ENCODE assay signal across 20 cellular contexts in the genomic region with DNA sequence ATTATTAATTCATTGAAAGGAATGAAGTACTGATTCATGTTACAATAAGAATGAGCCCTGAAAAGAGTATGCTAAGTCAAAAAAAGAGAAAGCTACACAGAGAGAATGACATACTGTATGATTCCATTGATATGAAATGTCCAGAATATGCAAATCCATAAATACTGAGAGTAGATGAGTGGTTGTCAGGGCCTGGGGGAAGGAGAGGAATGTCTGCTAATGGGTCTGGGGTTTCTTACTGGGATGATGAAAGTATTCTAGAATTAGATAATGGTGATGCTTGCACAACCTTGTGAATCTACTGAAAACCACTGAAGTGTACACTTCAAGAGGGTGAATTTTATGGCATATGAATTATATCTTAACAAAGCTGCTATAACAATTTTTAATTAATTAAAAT.
DNase-seq lines count a peak whose midpoint lies in the region; ATAC-seq and TF ChIP-seq lines count a peak whose summit lies in the region.
"Had no signal": no experiment of that assay in that cellular context is flagged by ENCODE, and none has a peak within 500 bp of the region (broad histone marks: within the 10 kb centered on the region; RNA-seq: fewer than 3 reads in every experiment).

No MANE protein-coding gene starts in this region.

- H4K20me1 ChIP-seq in GM23338 (replicated peaks; ENCODE audit: insufficient read depth), result no peaks in the 10 kb centered on the region

- TF ChIP-seq POLR2A in sigmoid colon (IDR thresholded peaks at IDR 0.05) (no peak), uterus (IDR thresholded peaks at IDR 0.05) (no peak)

- H3K9me3 ChIP-seq in ascending aorta (no peaks in the 10 kb centered on the region), sigmoid colon (no peaks in the 10 kb centered on the region), uterus (no peaks in the 10 kb centered on the region)
- H3K9me3 ChIP-seq: A549, MG63, SJCRH30 had no signal

- H3K9me3 Mint-ChIP-seq in GM23338, result no peaks in the 10 kb centered on the region; the same call in 2 of the 3 replicates
- H3K9me3 Mint-ChIP-seq: CD4-positive, alpha-beta T cell had no signal

- H3K27me3 ChIP-seq in ascending aorta (no peaks in the 10 kb centered on the region), sigmoid colon (no peaks in the 10 kb centered on the region), uterus (no peaks in the 10 kb centered on the region), GM23338 (ENCODE audit: insufficient read depth) (no peaks in the 10 kb centered on the region)
- H3K27me3 ChIP-seq: MG63, SJCRH30 had no signal

- intact Hi-C loops in ascending aorta (cut with DNase I) (no loop called here), sigmoid colon (cut with DNase I) (no loop called here), uterus (cut with DNase I; ENCODE audit: low total_unique reads) (loop anchor here (5.0 kb wide), 1 partner anchor 33 kb away; no protein-coding TSS in a partner anchor)

- DNase-seq in ascending aorta (ENCODE audit: low spot score in 2 of 2) (no peak), glomerular visceral epithelial cell (ENCODE audit: extremely low spot score) (peak; percentile 67), sigmoid colon (no peak), uterus (no peak), DMS79 (lab: John Stamatoyannopoulos, UW) (no peak), left lobe of liver (ENCODE audit: low spot score) (no peak), GM23338 (ENCODE audit: low spot score) (no peak)
- DNase-seq: CD4-positive, alpha-beta T cell; Karpas-422; MG63; NCI-H1417; NCI-H1694 treated with DMSO at 0.1 percent for 48 hours; NCI-H2081 treated with DMSO at 0.1 percent for 48 hours; NCI-H2171 treated with DMSO at 0.1 percent for 48 hours; NCI-H446; NCI-H526 treated with DMSO at 0.1 percent for 48 hours; OCI-M1; SJCRH30 had no signal

- ATAC-seq in left lobe of liver (no peak), GM23338 (no peak)
- ATAC-seq: A549, HCT116 had no signal

- H3K36me3 Mint-ChIP-seq in GM23338 (ENCODE audit: low read depth), result peaks cover 4% of the 10 kb centered on the region; the same call in 1 of the 3 replicates

- H3F3A ChIP-seq in GM23338 (replicated peaks; ENCODE audit: low read depth), result no peaks in the 10 kb centered on the region

- H3K9me2 ChIP-seq in GM23338 (ENCODE audit: insufficient read depth), result no peaks in the 10 kb centered on the region

- H3K79me2 ChIP-seq in GM23338 (replicated peaks; ENCODE audit: insufficient read depth), result no peaks in the 10 kb centered on the region

- H3K4me2 ChIP-seq in GM23338, result no peak overlapping the region
- H3K4me2 ChIP-seq: A549 had no signal

- H3K4me1 ChIP-seq in ascending aorta (peaks cover 19 to 35% of the 10 kb centered on the region in 2 donors), sigmoid colon (peaks cover 0 to 83% (median 69%) of the 10 kb centered on the region in 4 donors), uterus (peaks cover 19 to 29% of the 10 kb centered on the region in 2 donors), GM23338 (ENCODE audit: insufficient read depth) (no peaks in the 10 kb centered on the region)
- H3K4me1 ChIP-seq: A549 had no signal

- H3K27me3 Mint-ChIP-seq in GM23338 (ENCODE audit: insufficient read depth, low read depth, poor library complexity), result peaks cover 5% of the 10 kb centered on the region

- H3K4me3 Mint-ChIP-seq in GM23338, result no peak overlapping the region
- H3K4me3 Mint-ChIP-seq: CD4-positive, alpha-beta T cell had no signal

- H3K4me1 Mint-ChIP-seq in GM23338, result no peaks in the 10 kb centered on the region

- no peak overlapping the region for H2AFZ ChIP-seq in GM23338

- H3K4me3 ChIP-seq in ascending aorta (no peak overlapping the region), sigmoid colon (no peak overlapping the region), uterus (no peak overlapping the region), GM23338 (no peak overlapping the region)
- H3K4me3 ChIP-seq: A549, MG63, SJCRH30 had no signal

- TF ChIP-seq EP300 in sigmoid colon (IDR thresholded peaks at IDR 0.05), result no peak

- TF ChIP-seq CTCF in ascending aorta (IDR thresholded peaks at IDR 0.05), result no peak
- TF ChIP-seq CTCF in sigmoid colon (IDR thresholded peaks at IDR 0.05), result no peak
- no peak for TF ChIP-seq CTCF in uterus (IDR thresholded peaks at IDR 0.05)
- no peak for TF ChIP-seq CTCF in GM23338 (conservative IDR thresholded peaks at IDR 0.05; ENCODE audit: low read depth in 2 of 2)

- H3K27ac ChIP-seq in ascending aorta (peak overlapping the region; percentile 94 to 96), sigmoid colon (peak overlapping the region; percentile 89 to 98 (median 94)), uterus (peak overlapping the region; percentile 93 to 96), GM23338 (ENCODE audit: low read depth) (no peak overlapping the region)
- H3K27ac ChIP-seq: A549, SJCRH30 had no signal

- H3K27ac Mint-ChIP-seq in GM23338, result no peak overlapping the region
- H3K27ac Mint-ChIP-seq: CD4-positive, alpha-beta T cell had no signal

- H3K36me3 ChIP-seq in ascending aorta (peaks cover 60 to 64% of the 10 kb centered on the region in 2 donors), sigmoid colon (peaks cover 7 to 82% (median 33%) of the 10 kb centered on the region in 4 donors), uterus (no peaks in the 10 kb centered on the region), GM23338 (ENCODE audit: insufficient read depth) (no peaks in the 10 kb centered on the region)
- H3K36me3 ChIP-seq: MG63, SJCRH30 had no signal

TF ChIP-seq in GM23338, 12 proteins besides CTCF, POLR2A, EP300 and RAD21 (continues in another document):
- TF ChIP-seq EZH2 (IDR thresholded peaks at IDR 0.05; ENCODE audit: low read depth, unreplicated experiment), result no peak
- no peak for TF ChIP-seq ZNF331 (CRISPR knock-in tag; IDR thresholded peaks at IDR 0.05; ENCODE audit: low read depth)
- no peak for TF ChIP-seq EZH2phosphoT487 (IDR thresholded peaks at IDR 0.05; ENCODE audit: unreplicated experiment)
- TF ChIP-seq, protein P1, sequence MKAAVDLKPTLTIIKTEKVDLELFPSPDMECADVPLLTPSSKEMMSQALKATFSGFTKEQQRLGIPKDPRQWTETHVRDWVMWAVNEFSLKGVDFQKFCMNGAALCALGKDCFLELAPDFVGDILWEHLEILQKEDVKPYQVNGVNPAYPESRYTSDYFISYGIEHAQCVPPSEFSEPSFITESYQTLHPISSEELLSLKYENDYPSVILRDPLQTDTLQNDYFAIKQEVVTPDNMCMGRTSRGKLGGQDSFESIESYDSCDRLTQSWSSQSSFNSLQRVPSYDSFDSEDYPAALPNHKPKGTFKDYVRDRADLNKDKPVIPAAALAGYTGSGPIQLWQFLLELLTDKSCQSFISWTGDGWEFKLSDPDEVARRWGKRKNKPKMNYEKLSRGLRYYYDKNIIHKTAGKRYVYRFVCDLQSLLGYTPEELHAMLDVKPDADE (IDR thresholded peaks at IDR 0.05), result no peak
- no peak for TF ChIP-seq JUNB (IDR thresholded peaks at IDR 0.05; ENCODE audit: unreplicated experiment)
- TF ChIP-seq CREB1 (CRISPR knock-in tag; IDR thresholded peaks at IDR 0.05; ENCODE audit: low read depth), result no peak
- TF ChIP-seq, protein P2, sequence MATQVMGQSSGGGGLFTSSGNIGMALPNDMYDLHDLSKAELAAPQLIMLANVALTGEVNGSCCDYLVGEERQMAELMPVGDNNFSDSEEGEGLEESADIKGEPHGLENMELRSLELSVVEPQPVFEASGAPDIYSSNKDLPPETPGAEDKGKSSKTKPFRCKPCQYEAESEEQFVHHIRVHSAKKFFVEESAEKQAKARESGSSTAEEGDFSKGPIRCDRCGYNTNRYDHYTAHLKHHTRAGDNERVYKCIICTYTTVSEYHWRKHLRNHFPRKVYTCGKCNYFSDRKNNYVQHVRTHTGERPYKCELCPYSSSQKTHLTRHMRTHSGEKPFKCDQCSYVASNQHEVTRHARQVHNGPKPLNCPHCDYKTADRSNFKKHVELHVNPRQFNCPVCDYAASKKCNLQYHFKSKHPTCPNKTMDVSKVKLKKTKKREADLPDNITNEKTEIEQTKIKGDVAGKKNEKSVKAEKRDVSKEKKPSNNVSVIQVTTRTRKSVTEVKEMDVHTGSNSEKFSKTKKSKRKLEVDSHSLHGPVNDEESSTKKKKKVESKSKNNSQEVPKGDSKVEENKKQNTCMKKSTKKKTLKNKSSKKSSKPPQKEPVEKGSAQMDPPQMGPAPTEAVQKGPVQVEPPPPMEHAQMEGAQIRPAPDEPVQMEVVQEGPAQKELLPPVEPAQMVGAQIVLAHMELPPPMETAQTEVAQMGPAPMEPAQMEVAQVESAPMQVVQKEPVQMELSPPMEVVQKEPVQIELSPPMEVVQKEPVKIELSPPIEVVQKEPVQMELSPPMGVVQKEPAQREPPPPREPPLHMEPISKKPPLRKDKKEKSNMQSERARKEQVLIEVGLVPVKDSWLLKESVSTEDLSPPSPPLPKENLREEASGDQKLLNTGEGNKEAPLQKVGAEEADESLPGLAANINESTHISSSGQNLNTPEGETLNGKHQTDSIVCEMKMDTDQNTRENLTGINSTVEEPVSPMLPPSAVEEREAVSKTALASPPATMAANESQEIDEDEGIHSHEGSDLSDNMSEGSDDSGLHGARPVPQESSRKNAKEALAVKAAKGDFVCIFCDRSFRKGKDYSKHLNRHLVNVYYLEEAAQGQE (IDR thresholded peaks at IDR 0.05; ENCODE audit: unreplicated experiment), result no peak
- no peak for TF ChIP-seq ZNF114 (CRISPR knock-in tag; IDR thresholded peaks at IDR 0.05)
- TF ChIP-seq NANOG (IDR thresholded peaks at IDR 0.05; ENCODE audit: borderline replicate concordance), result no peak
- no peak for TF ChIP-seq STAT1 (IDR thresholded peaks at IDR 0.05; ENCODE audit: unreplicated experiment)
- no peak for TF ChIP-seq POLR2AphosphoS5 (IDR thresholded peaks at IDR 0.05; ENCODE audit: low read depth)
